1 cellular context compared by ENCODE assay signal in genomic region chr11:83140691-83141455, GRCh38.
A peak's percentile ranks its signal among the peaks of the same experiment; 100 is the strongest.
TF ChIP-seq lines count a peak whose summit lies in the region.

No MANE protein-coding gene starts in this region.

TF ChIP-seq in K562, 482 proteins besides CTCF, POLR2A, EP300 and RAD21 (continued from another document and continues in another):
- TF ChIP-seq RERE (CRISPR knock-in tag; IDR thresholded peaks at IDR 0.05; ENCODE audit: borderline replicate concordance): no peak
- TF ChIP-seq GMEB1 (CRISPR knock-in tag; IDR thresholded peaks at IDR 0.05): no peak
- TF ChIP-seq HDAC6 (IDR thresholded peaks at IDR 0.05; ENCODE audit: low read depth, low read length): no peak
- TF ChIP-seq HDAC3 (IDR thresholded peaks at IDR 0.05; ENCODE audit: borderline replicate concordance, partially characterized antibody): no peak
- no peak for TF ChIP-seq NBN (IDR thresholded peaks at IDR 0.05; ENCODE audit: low read depth)
- TF ChIP-seq FOXK2 (conservative IDR thresholded peaks at IDR 0.05 in 1 of 2, IDR thresholded peaks at IDR 0.05 in 1 of 2; ENCODE audit: low read depth in 2 of 2): no peak
- no peak for TF ChIP-seq BRF2 (IDR thresholded peaks at IDR 0.05; ENCODE audit: borderline replicate concordance, insufficient read depth, insufficient read length)
- TF ChIP-seq CTBP1 (IDR thresholded peaks at IDR 0.05; ENCODE audit: borderline replicate concordance): peak; percentile 27; the same call in 1 of the 2 replicates
- TF ChIP-seq MEF2A (IDR thresholded peaks at IDR 0.05; ENCODE audit: control insufficient read depth, low read depth, low read length): no peak
- no peak for TF ChIP-seq MXI1 (IDR thresholded peaks at IDR 0.05; ENCODE audit: low read depth, low read length)
- no peak for TF ChIP-seq HNRNPUL1 (IDR thresholded peaks at IDR 0.05; ENCODE audit: low read length)
- TF ChIP-seq KLF10 (CRISPR knock-in tag; IDR thresholded peaks at IDR 0.05): no peak
- 0 out of 2 replicates have a peak, but pooled peaks have one; percentile 14 for TF ChIP-seq HDGF (IDR thresholded peaks at IDR 0.05)
- TF ChIP-seq NCOR1 (IDR thresholded peaks at IDR 0.05): no peak
- TF ChIP-seq ZZZ3 (IDR thresholded peaks at IDR 0.05): no peak
- TF ChIP-seq ARID1B (IDR thresholded peaks at IDR 0.05): peak; percentile 69
- no peak for TF ChIP-seq CHD4 (IDR thresholded peaks at IDR 0.05; ENCODE audit: insufficient read depth, insufficient replicate concordance, low read depth, low read length, poor library complexity, severe bottlenecking)
- TF ChIP-seq FOXA3 (CRISPR knock-in tag; conservative IDR thresholded peaks at IDR 0.05 in 1 of 2, IDR thresholded peaks at IDR 0.05 in 1 of 2): no peak
- no peak for TF ChIP-seq ZNF57 (CRISPR knock-in tag; IDR thresholded peaks at IDR 0.05)
- peak; percentile 72 for TF ChIP-seq TEAD4 (IDR thresholded peaks at IDR 0.05; ENCODE audit: low read length)
- no peak for TF ChIP-seq TEAD4 (CRISPR knock-in tag; IDR thresholded peaks at IDR 0.05; ENCODE audit: borderline replicate concordance)
- no peak for TF ChIP-seq ZNF311 (CRISPR knock-in tag; IDR thresholded peaks at IDR 0.05)
- no peak for TF ChIP-seq NFIX (CRISPR knock-in tag; IDR thresholded peaks at IDR 0.05; ENCODE audit: low read depth)
- no peak for TF ChIP-seq CC2D1A (IDR thresholded peaks at IDR 0.05)
- no peak for TF ChIP-seq CREB3L1 (IDR thresholded peaks at IDR 0.05; ENCODE audit: borderline replicate concordance, low read depth)
- no peak for TF ChIP-seq ATF3 (IDR thresholded peaks at IDR 0.05)
- no peak for TF ChIP-seq ATF3 (CRISPR knock-in tag; conservative IDR thresholded peaks at IDR 0.05)
- no peak for TF ChIP-seq ETV1 (tag; conservative IDR thresholded peaks at IDR 0.05; ENCODE audit: low read depth)
- TF ChIP-seq MAX (CRISPR knock-in tag; IDR thresholded peaks at IDR 0.05): no peak
- TF ChIP-seq PRPF4 (IDR thresholded peaks at IDR 0.05; ENCODE audit: insufficient read depth, low read depth, low read length, poor library complexity, severe bottlenecking): no peak
- no peak for TF ChIP-seq SMAD1 (IDR thresholded peaks at IDR 0.05; ENCODE audit: low read depth, low read length, partially characterized antibody)
- TF ChIP-seq ARNT (IDR thresholded peaks at IDR 0.05): no peak
- TF ChIP-seq YY1 (IDR thresholded peaks at IDR 0.05; ENCODE audit: borderline replicate concordance in 1 of 3, control insufficient read depth in 1 of 3, extremely low read depth in 1 of 3, insufficient read depth in 3 of 3, insufficient read length in 1 of 3, insufficient replicate concordance in 2 of 3, low read depth in 1 of 3, low read length in 2 of 3): no peak
- no peak for TF ChIP-seq GATA2 (CRISPR knock-in tag; IDR thresholded peaks at IDR 0.05)
- no peak for TF ChIP-seq BCOR (IDR thresholded peaks at IDR 0.05)
- 0 out of 2 replicates have a peak, but pooled peaks have one; percentile 23 for TF ChIP-seq PKNOX1 (IDR thresholded peaks at IDR 0.05)
- no peak for TF ChIP-seq NR2C1 (IDR thresholded peaks at IDR 0.05)
- TF ChIP-seq NR2C1 (tag; IDR thresholded peaks at IDR 0.05): no peak
- no peak for TF ChIP-seq ZKSCAN3 (CRISPR knock-in tag; IDR thresholded peaks at IDR 0.05)
- no peak for TF ChIP-seq HEY1 (CRISPR knock-in tag; IDR thresholded peaks at IDR 0.05; ENCODE audit: borderline replicate concordance)
- TF ChIP-seq ZBTB49 (CRISPR knock-in tag; IDR thresholded peaks at IDR 0.05; ENCODE audit: borderline replicate concordance): no peak
- TF ChIP-seq MLLT1 (IDR thresholded peaks at IDR 0.05): peak in 1 of 2 experiments; percentile 52; a peak in 1 of 4 replicates
- TF ChIP-seq PPARD (CRISPR knock-in tag; IDR thresholded peaks at IDR 0.05): no peak
- no peak for TF ChIP-seq EGR1 (conservative IDR thresholded peaks at IDR 0.05)
- no peak for TF ChIP-seq MYC (IDR thresholded peaks at IDR 0.05; ENCODE audit: low read depth, low read length)
- TF ChIP-seq MYC (CRISPR knock-in tag; IDR thresholded peaks at IDR 0.05; ENCODE audit: borderline replicate concordance, low read depth): no peak
- no peak for TF ChIP-seq SAFB (IDR thresholded peaks at IDR 0.05; ENCODE audit: borderline replicate concordance, low read depth, low read length)
- TF ChIP-seq ZNF778 (CRISPR knock-in tag; IDR thresholded peaks at IDR 0.05): no peak
- no peak for TF ChIP-seq RBM22 (IDR thresholded peaks at IDR 0.05; ENCODE audit: low read depth, low read length, poor library complexity, severe bottlenecking)
- peak; percentile 45; the same call in 1 of the 2 replicates for TF ChIP-seq CBFA2T3 (IDR thresholded peaks at IDR 0.05)
- TF ChIP-seq ZNF134 (CRISPR knock-in tag; conservative IDR thresholded peaks at IDR 0.05): no peak
- TF ChIP-seq KDM5B (IDR thresholded peaks at IDR 0.05; ENCODE audit: insufficient replicate concordance, low read depth, low read length): no peak
- TF ChIP-seq SNIP1 (IDR thresholded peaks at IDR 0.05; ENCODE audit: low read depth): no peak
- TF ChIP-seq SIRT6 (IDR thresholded peaks at IDR 0.05; ENCODE audit: low read depth, low read length): no peak
- TF ChIP-seq ZNF274 (IDR thresholded peaks at IDR 0.05; ENCODE audit: borderline replicate concordance, low read depth, low read length): no peak
- TF ChIP-seq SMAD2 (IDR thresholded peaks at IDR 0.05; ENCODE audit: low read depth, low read length): no peak
- TF ChIP-seq JUND (IDR thresholded peaks at IDR 0.05; ENCODE audit: borderline replicate concordance, low read depth, low read length): no peak
- TF ChIP-seq JUND (tag; IDR thresholded peaks at IDR 0.05; ENCODE audit: borderline replicate concordance, low read depth, low read length): no peak
- TF ChIP-seq OTX1 (CRISPR knock-in tag; IDR thresholded peaks at IDR 0.05): no peak
- no peak for TF ChIP-seq NFRKB (IDR thresholded peaks at IDR 0.05; ENCODE audit: low read depth)
- no peak for TF ChIP-seq TBP (optimal IDR thresholded peaks at IDR 0.05; ENCODE audit: low read depth, low read length)
